16 cellular contexts compared by ENCODE assay signal in the genomic region with DNA sequence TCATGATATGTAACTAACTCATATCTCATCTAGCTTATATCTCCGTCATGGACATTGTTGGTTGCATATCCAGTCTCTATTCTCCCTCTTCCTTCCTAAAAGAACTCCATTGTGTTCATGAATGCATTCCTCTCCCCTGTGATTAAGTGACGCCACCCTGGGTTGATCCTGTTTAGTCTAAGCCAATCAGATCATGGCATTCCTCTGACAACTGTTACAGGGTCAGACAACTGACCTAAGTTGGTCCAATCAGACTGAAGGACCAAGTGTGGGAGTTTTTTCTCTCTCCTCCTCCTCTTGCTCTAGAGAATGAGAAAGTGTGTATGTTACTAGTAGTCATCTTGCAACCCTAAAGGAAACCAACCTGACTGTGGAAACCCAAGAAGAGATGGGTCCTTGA. TPM values are rescaled to one million over a fixed set of nuclear protein-coding genes. Genes with fewer than 3 reads are reported as not detected.
A peak's percentile ranks its signal among the peaks of the same experiment; 100 is the strongest.
DNase-seq lines count a peak whose midpoint lies in the region; ATAC-seq and TF ChIP-seq lines count a peak whose summit lies in the region.
"Had no signal": no experiment of that assay in that cellular context is flagged by ENCODE, and none has a peak within 500 bp of the region (broad histone marks: within the 10 kb centered on the region; RNA-seq: fewer than 3 reads in every experiment).

No MANE protein-coding gene starts in this region.

- DNase-seq in ELR (ENCODE audit: low read depth) (peak; percentile 38), RWPE2 (ENCODE audit: low spot score) (no peak), epidermal melanocyte (ENCODE audit: insufficient read length, low spot score) (peak; percentile 22), neural crest cell (ENCODE audit: low read depth, low spot score) (no peak), AML-193 (lab: John Stamatoyannopoulos, UW) (no peak), GF-D8 (lab: John Stamatoyannopoulos, UW) (no peak)
- DNase-seq: activated CD4-positive, alpha-beta T cell treated with anti-CD3 and anti-CD28 coated beads, Interleukin-2, amount 50 U/mL, for 48 hours; amniotic stem cell; CD4-positive, CD25-positive, alpha-beta regulatory T cell; islet precursor cell; NCI-H1048; SK-N-SH; stimulated activated CD4-positive, alpha-beta T cell treated with anti-CD3 and anti-CD28 coated beads, Interleukin-15, amount 100 ng/mL, for 24 hours had no signal

- no peaks in the 10 kb centered on the region for H3K9me3 ChIP-seq in RWPE2 (ENCODE audit: severe bottlenecking)
- H3K9me3 ChIP-seq: SK-N-SH had no signal

- no peaks in the 10 kb centered on the region for H3K27me3 Mint-ChIP-seq in neural crest cell (ENCODE audit: low read depth)
- H3K27me3 Mint-ChIP-seq: CD4-positive, CD25-positive, alpha-beta regulatory T cell had no signal

- peaks cover 38% of the 10 kb centered on the region for H3K4me1 Mint-ChIP-seq in neural crest cell

- H3K4me3 Mint-ChIP-seq in neural crest cell = peak overlapping the region; percentile 13
- H3K4me3 Mint-ChIP-seq: CD4-positive, CD25-positive, alpha-beta regulatory T cell had no signal

- TF ChIP-seq CTCF in RWPE2 (IDR thresholded peaks at IDR 0.05; ENCODE audit: poor library complexity, severe bottlenecking) (no peak), neural crest cell (conservative IDR thresholded peaks at IDR 0.05) (no peak)

- no peaks in the 10 kb centered on the region for H3K9me3 Mint-ChIP-seq in neural crest cell
- H3K9me3 Mint-ChIP-seq: CD4-positive, CD25-positive, alpha-beta regulatory T cell had no signal

- no peaks in the 10 kb centered on the region for H3K27me3 ChIP-seq in RWPE2 (ENCODE audit: insufficient read depth, poor library complexity, severe bottlenecking)

- no peak for ATAC-seq in RWPE2 (ENCODE audit: low read depth)
- no peak for ATAC-seq in HG02623 (IDR thresholded peaks at IDR 0.05; ENCODE audit: unreplicated experiment)

- no peak overlapping the region for H3K4me3 ChIP-seq in RWPE2 (ENCODE audit: severe bottlenecking)

- H3K36me3 ChIP-seq in RWPE2 (ENCODE audit: low read depth) = no peaks in the 10 kb centered on the region

- peak overlapping the region; percentile 52 for H3K27ac Mint-ChIP-seq in neural crest cell (ENCODE audit: unreplicated experiment)
- H3K27ac Mint-ChIP-seq: CD4-positive, CD25-positive, alpha-beta regulatory T cell had no signal

- peaks cover 33% of the 10 kb centered on the region for H3K4me1 ChIP-seq in RWPE2 (ENCODE audit: insufficient read depth, poor library complexity, severe bottlenecking)

- no peaks in the 10 kb centered on the region for H3K36me3 Mint-ChIP-seq in neural crest cell (ENCODE audit: low read depth)
- H3K36me3 Mint-ChIP-seq: CD4-positive, CD25-positive, alpha-beta regulatory T cell had no signal

- H3K27ac ChIP-seq in RWPE2 (ENCODE audit: poor library complexity, severe bottlenecking) = peak overlapping the region; percentile 11

RNA-seq across cellular contexts. Expression of gene APOO, which starts 3.6 kb away (rescaled TPM):
- 91.0 and 103 TPM in 2 replicates for total RNA-seq in neural crest cell

RNA-seq across cellular contexts. Expression of gene CXorf58, which starts 3.7 kb away (rescaled TPM):
- total RNA-seq in neural crest cell = 0.26 TPM in 1 of 2 replicates, not detected in the other
- total RNA-seq: CD4-positive, CD25-positive, alpha-beta regulatory T cell; Daoy; pulmonary artery endothelial cell had no signal

Comparison
In these comparisons a context has a peak if more than half of its experiments do, and no peak if none do; other contexts are left out.
1. DNase-seq: peak in ELR (single experiment) and epidermal melanocyte (single experiment); none in RWPE2 (single experiment), neural crest cell (single experiment), AML-193 (0 of 2) and GF-D8 (single experiment).